Comparison of ENCODE assay signal across 8 cellular contexts in the genomic region with DNA sequence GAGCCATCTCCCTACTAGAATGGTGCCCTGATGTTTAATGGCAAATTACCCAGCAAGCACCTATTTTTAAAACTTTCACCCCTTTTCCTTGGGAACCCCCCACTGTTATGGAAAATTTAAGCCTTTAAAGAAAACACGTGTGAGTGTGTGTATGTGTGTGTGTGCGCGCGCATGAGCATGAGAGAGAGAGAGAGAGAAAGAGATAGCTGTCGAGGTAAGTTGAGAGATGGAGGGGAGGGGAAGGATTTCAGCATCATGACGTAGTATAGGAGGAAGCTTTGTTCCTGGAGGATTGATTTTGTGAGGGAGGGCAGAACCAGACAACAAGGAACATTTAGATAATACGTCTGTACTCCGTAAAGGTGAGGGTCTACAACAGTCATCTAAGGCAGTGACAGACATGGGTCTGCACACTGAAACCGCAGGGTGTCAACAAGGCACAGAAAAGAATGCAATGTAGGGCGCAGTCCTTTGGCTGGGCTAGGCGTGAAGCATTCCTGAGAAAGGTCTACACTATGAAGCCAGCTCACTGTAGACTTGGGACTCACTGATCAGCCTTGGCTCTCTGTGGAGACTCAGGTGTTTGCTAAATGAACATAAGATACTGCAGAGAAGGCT.
DNase-seq lines count a peak whose midpoint lies in the region; ATAC-seq and TF ChIP-seq lines count a peak whose summit lies in the region.

No MANE protein-coding gene starts in this region.

- TF ChIP-seq CTCF in natural killer cell (IDR thresholded peaks at IDR 0.05) (no peak), foreskin keratinocyte (conservative IDR thresholded peaks at IDR 0.05) (no peak)

- H3K27ac Mint-ChIP-seq in CD8-positive, alpha-beta memory T cell, result peak overlapping the region in 1 of 8 donors; percentile 9
- H3K27ac Mint-ChIP-seq in natural killer cell, result peak overlapping the region in 1 of 2 donors; percentile 60

- no peak for ATAC-seq in natural killer cell
- ATAC-seq in HG02610 (IDR thresholded peaks at IDR 0.05; ENCODE audit: unreplicated experiment), result no peak
- ATAC-seq in foreskin keratinocyte, result no peak

- peaks cover 8% of the 10 kb centered on the region for H3K27me3 ChIP-seq in CD8-positive, alpha-beta memory T cell (ENCODE audit: insufficient read depth, low read length, poor library complexity, severe bottlenecking)
- H3K27me3 ChIP-seq in ectodermal cell (ENCODE audit: control insufficient read depth, insufficient read depth, low read length, poor library complexity, severe bottlenecking), result no peaks in the 10 kb centered on the region
- no peaks in the 10 kb centered on the region for H3K27me3 ChIP-seq in foreskin keratinocyte

- POLR2A ChIA-PET in CD8-positive, alpha-beta memory T cell (lab: Charles Lee), result interaction anchor here (0.6 kb wide), 1 partner anchor 85 kb away, joined by 3 read pairs; no protein-coding TSS in a partner anchor

- peaks cover 11 to 31% of the 10 kb centered on the region in 2 donors for H3K27me3 Mint-ChIP-seq in CD8-positive, alpha-beta memory T cell
- peaks cover 16 to 30% of the 10 kb centered on the region in 2 donors for H3K27me3 Mint-ChIP-seq in natural killer cell (ENCODE audit: low read depth in 2 of 2)

- intact Hi-C loops in natural killer cell (cut with micrococcal nuclease), result no loop called here

- CTCF ChIA-PET in CD8-positive, alpha-beta memory T cell (lab: Charles Lee), result no interaction called here

- WGBS in ectodermal cell, 2 experiments, result 48 to 51% methylated on average over 11 of the region's 11 CpGs

- H3K9me3 Mint-ChIP-seq in CD8-positive, alpha-beta memory T cell, result peaks cover 0 to 12% (median 3%) of the 10 kb centered on the region in 5 donors
- no peaks in the 10 kb centered on the region for H3K9me3 Mint-ChIP-seq in natural killer cell

- H3K9me3 ChIP-seq in CD8-positive, alpha-beta memory T cell (ENCODE audit: low read length), result no peaks in the 10 kb centered on the region
- H3K9me3 ChIP-seq in ectodermal cell (ENCODE audit: control insufficient read depth, low read length), result no peaks in the 10 kb centered on the region

- peaks cover 0 to 12% (median 0%) of the 10 kb centered on the region in 3 donors for H3K36me3 Mint-ChIP-seq in CD8-positive, alpha-beta memory T cell
- H3K36me3 Mint-ChIP-seq in natural killer cell, result no peaks in the 10 kb centered on the region

- peak overlapping the region; percentile 63 for H3K4me3 ChIP-seq in CD8-positive, alpha-beta memory T cell (ENCODE audit: low read length)
- peak overlapping the region; percentile 47 for H3K4me3 ChIP-seq in ectodermal cell (ENCODE audit: insufficient read depth, low read depth, low read length)

- H3K4me3 Mint-ChIP-seq in CD8-positive, alpha-beta memory T cell, result peak overlapping the region; percentile 7 to 67 (median 55)
- H3K4me3 Mint-ChIP-seq in natural killer cell, result peak overlapping the region; percentile 91

- H3K4me1 Mint-ChIP-seq in CD8-positive, alpha-beta memory T cell, result peaks cover 14 to 16% (median 15%) of the 10 kb centered on the region in 3 donors
- peaks cover 20 to 23% of the 10 kb centered on the region in 2 donors for H3K4me1 Mint-ChIP-seq in natural killer cell

- peaks cover 7% of the 10 kb centered on the region for H3K4me1 ChIP-seq in CD8-positive, alpha-beta memory T cell (ENCODE audit: insufficient read depth, low read length)
- H3K4me1 ChIP-seq in ectodermal cell (ENCODE audit: control insufficient read depth, insufficient read depth, low read length) (peaks cover 10% of the 10 kb centered on the region), foreskin keratinocyte (peaks cover 5% of the 10 kb centered on the region)

- no peaks in the 10 kb centered on the region for H3K36me3 ChIP-seq in CD8-positive, alpha-beta memory T cell (ENCODE audit: insufficient read depth, low read length)
- no peaks in the 10 kb centered on the region for H3K36me3 ChIP-seq in ectodermal cell (ENCODE audit: control insufficient read depth, insufficient read depth, low read length)

- DNase-seq in CD8-positive, alpha-beta memory T cell, result no peak
- peak; percentile 82 for DNase-seq in NCI-H2171 treated with DMSO at 0.1 percent for 48 hours (lab: John Stamatoyannopoulos, UW)
- no peak for DNase-seq in natural killer cell
- no peak for DNase-seq in GM19238 (ENCODE audit: insufficient read length, low spot score)
- DNase-seq in foreskin keratinocyte, result no peak
- DNase-seq in GDM1 (lab: John Stamatoyannopoulos, UW), result no peak

- no peak overlapping the region for H3K27ac ChIP-seq in CD8-positive, alpha-beta memory T cell (ENCODE audit: low read depth, low read length)
- H3K27ac ChIP-seq in ectodermal cell (ENCODE audit: insufficient read depth, low read depth, low read length, poor library complexity, severe bottlenecking) (peak overlapping the region; percentile 97), foreskin keratinocyte (no peak overlapping the region)
